ENCODE assay signal across 17 cellular contexts in the genomic region with DNA sequence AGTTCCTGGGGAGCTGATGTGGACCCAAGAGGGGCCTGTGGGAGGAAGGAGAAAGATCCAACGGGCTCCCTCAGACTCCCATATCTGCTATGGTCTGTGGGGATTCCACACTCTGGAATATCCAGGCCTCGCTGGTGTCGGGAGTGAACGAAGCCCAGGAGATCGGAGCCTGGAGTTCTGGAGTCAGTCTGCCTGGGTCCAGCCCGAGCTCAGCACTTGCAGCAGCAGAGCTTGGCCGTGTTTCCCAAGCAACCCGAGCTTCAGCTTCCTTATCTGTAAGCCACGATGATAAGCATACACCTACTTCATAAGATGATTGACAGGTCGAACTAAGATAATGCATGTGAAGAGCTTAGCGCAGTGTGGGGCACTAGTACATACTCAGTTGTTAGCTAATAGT. TPM values are rescaled to one million over a fixed set of nuclear protein-coding genes. Genes with fewer than 3 reads are reported as not detected.
DNase-seq lines count a peak whose midpoint lies in the region; ATAC-seq, FAIRE-seq and TF ChIP-seq lines count a peak whose summit lies in the region.
"Had no signal": no experiment of that assay in that cellular context is flagged by ENCODE, and none has a peak within 500 bp of the region (broad histone marks: within the 10 kb centered on the region; RNA-seq: fewer than 3 reads in every experiment).

No MANE protein-coding gene starts in this region.

- H3K27me3 ChIP-seq in Caco-2 (replicated peaks; ENCODE audit: control insufficient read depth, insufficient read depth, low read length) (no peaks in the 10 kb centered on the region), K562 (ENCODE audit: control insufficient read depth in 2 of 2, insufficient read depth in 2 of 2, low read length in 2 of 2) (peaks cover 0 to 54% of the 10 kb centered on the region in 2 experiments; a peak in 2 of 5 replicates), stomach (no peaks in the 10 kb centered on the region)
- H3K27me3 ChIP-seq: BLaER1 had no signal

- H3K27me3 Mint-ChIP-seq in Caco-2 (ENCODE audit: insufficient read depth, unreplicated experiment): no peaks in the 10 kb centered on the region
- no peaks in the 10 kb centered on the region for H3K27me3 Mint-ChIP-seq in neural crest cell (ENCODE audit: low read depth)

- no peak overlapping the region for H3K4me2 ChIP-seq in K562 (ENCODE audit: insufficient read depth, low read length)
- H3K4me2 ChIP-seq: BLaER1 had no signal

- POLR2A ChIA-PET in Caco-2 (lab: Charles Lee): interaction anchor here (1.2 kb wide), 1 partner anchor 109 kb away, joined by 6 read pairs; a partner anchor contains a TSS
- POLR2A ChIA-PET in K562 (lab: Yijun Ruan, JAX): interaction anchor here (1.0 kb wide), 1 partner anchor 11 kb away, joined by 3 read pairs; no protein-coding TSS in a partner anchor

- H3K4me3 ChIP-seq in Caco-2 (ENCODE audit: low read depth, low read length) (no peak overlapping the region), K562 (no peak overlapping the region), stomach (no peak overlapping the region)
- H3K4me3 ChIP-seq: BLaER1 had no signal

- H3K36me3 Mint-ChIP-seq in Caco-2 (ENCODE audit: insufficient read depth, unreplicated experiment) (no peaks in the 10 kb centered on the region), neural crest cell (ENCODE audit: low read depth) (no peaks in the 10 kb centered on the region)
- H3K36me3 Mint-ChIP-seq: CD8-positive, alpha-beta T cell had no signal

- H3K9ac ChIP-seq in K562 (ENCODE audit: insufficient read depth in 1 of 2, low read depth in 2 of 2, low read length in 2 of 2): peak overlapping the region in 1 of 2 experiments; percentile 43; a peak in 1 of 4 replicates
- H3K9ac ChIP-seq: BLaER1 had no signal

- 0 out of 2 replicates have a peak, but pooled peaks cover 7% of the 10 kb centered on the region for H4K20me1 ChIP-seq in K562 (replicated peaks; ENCODE audit: control insufficient read depth, insufficient read depth, low read length)
- H4K20me1 ChIP-seq: BLaER1 had no signal

- peak; percentile 68 for ATAC-seq in K562
- ATAC-seq: CD8-positive, alpha-beta T cell; HepG2 had no signal

- no peak for FAIRE-seq in K562 (lab: Jason Lieb, UNC)
- FAIRE-seq: D721Med, GM12892, H54, HepG2 had no signal

- BruUV-seq in Caco-2 (replicated peaks; lab: Mats Ljungman, UMichigan): no TSS peak
- no TSS peak for BruUV-seq in K562 (replicated peaks; lab: Mats Ljungman, UMichigan)

- CTCF ChIA-PET in Caco-2 (lab: Charles Lee) (interaction anchor here (0.7 to 1.5 kb wide), 5 partner anchors 9 to 312 kb away, joined by 3 to 12 read pairs (median 3); a partner anchor contains a TSS), K562 (lab: Yijun Ruan, JAX; ENCODE audit: low intra/inter-chr PET ratio) (no interaction called here)

- H3K9me3 ChIP-seq in Caco-2: no peaks in the 10 kb centered on the region
- no peaks in the 10 kb centered on the region for H3K9me3 ChIP-seq in K562 (replicated peaks; ENCODE audit: control insufficient read depth, insufficient read depth, low read depth, low read length)
- H3K9me3 ChIP-seq in stomach: no peaks in the 10 kb centered on the region
- H3K9me3 ChIP-seq: BLaER1 had no signal

- no peak for TF ChIP-seq POLR2A in K562 (conservative IDR thresholded peaks at IDR 0.05)
- no peak for TF ChIP-seq POLR2A in stomach (IDR thresholded peaks at IDR 0.05)

- TF ChIP-seq EP300 in K562 (IDR thresholded peaks at IDR 0.05; ENCODE audit: low read length) (no peak), stomach (IDR thresholded peaks at IDR 0.05) (no peak)

- DNase-seq in Caco-2 (peak; percentile 60 to 70), NCI-H226 (peak; percentile 92), K562 (ENCODE audit: extremely low read depth in 1 of 4, low spot score in 3 of 4) (peak; percentile 20 to 45 (median 26)), neural crest cell (ENCODE audit: low read depth, low spot score) (no peak), NCI-H1417 treated with DMSO at 0.1 percent for 48 hours (lab: John Stamatoyannopoulos, UW) (no peak), stomach (no peak), KBM-7 (no peak)
- DNase-seq: CD8-positive, alpha-beta T cell; NCI-H146; NCI-H2081; NCI-H524; NCI-H82 had no signal

- no peaks in the 10 kb centered on the region for H3K79me2 ChIP-seq in K562 (ENCODE audit: control insufficient read depth, insufficient read depth, low read length)

- WGBS in K562 (ENCODE audit: insufficient coverage, low coverage, missing lambda C conversion rate): 0% methylated on average over 8 of the region's 11 CpGs
- 27 to 58% (median 36%) methylated on average over 10 to 11 of the region's 11 CpGs for WGBS in stomach, 5 donors

- TF ChIP-seq CTCF in Caco-2 (IDR thresholded peaks at IDR 0.05; ENCODE audit: insufficient read depth in 1 of 2, low read depth in 1 of 2, low read length in 1 of 2, severe bottlenecking in 1 of 2, unreplicated experiment in 1 of 2) (no peak), K562 (IDR thresholded peaks at IDR 0.05 in 2 of 3, conservative IDR thresholded peaks at IDR 0.05 in 1 of 3; ENCODE audit: insufficient read depth in 2 of 3, low read depth in 1 of 3, low read length in 3 of 3) (no peak), neural crest cell (conservative IDR thresholded peaks at IDR 0.05) (no peak), stomach (IDR thresholded peaks at IDR 0.05) (no peak)

- H3K27ac ChIP-seq in K562 (ENCODE audit: extremely low read depth, low read depth, low read length) (no peak overlapping the region), stomach (no peak overlapping the region)
- H3K27ac ChIP-seq: BLaER1 had no signal

- H3K27ac Mint-ChIP-seq in Caco-2 (ENCODE audit: unreplicated experiment) (no peak overlapping the region), neural crest cell (ENCODE audit: unreplicated experiment) (peak overlapping the region; percentile 63)
- H3K27ac Mint-ChIP-seq: CD8-positive, alpha-beta T cell had no signal

- H2AFZ ChIP-seq in K562 (ENCODE audit: low read depth, low read length): no peak overlapping the region

- H3K4me1 ChIP-seq in Caco-2 (peaks cover 13% of the 10 kb centered on the region), K562 (replicated peaks in 1 of 2; ENCODE audit: control insufficient read depth in 2 of 2, insufficient read depth in 2 of 2, low read length in 2 of 2) (peaks cover 5% of the 10 kb centered on the region in 2 experiments; a peak in 4 of 5 replicates), stomach (peaks cover 14 to 44% (median 23%) of the 10 kb centered on the region in 4 donors)

- H3K9me3 Mint-ChIP-seq in Caco-2 (ENCODE audit: unreplicated experiment) (no peaks in the 10 kb centered on the region), neural crest cell (no peaks in the 10 kb centered on the region)
- H3K9me3 Mint-ChIP-seq: CD8-positive, alpha-beta T cell had no signal

- no peaks in the 10 kb centered on the region for H3K9me1 ChIP-seq in K562 (ENCODE audit: control insufficient read depth, insufficient read depth, low read length)

- TF ChIP-seq RAD21 in K562 (CRISPR knock-in tag; conservative IDR thresholded peaks at IDR 0.05 in 1 of 2, IDR thresholded peaks at IDR 0.05 in 1 of 2): no peak

- intact Hi-C loops in Caco-2 (cut with micrococcal nuclease; ENCODE audit: unreplicated experiment) (no loop called here), K562 (cut with micrococcal nuclease) (no loop called here), stomach (cut with DNase I; ENCODE audit: low total_unique reads) (no loop called here)

- H3K4me1 Mint-ChIP-seq in Caco-2 (ENCODE audit: low read depth, unreplicated experiment): peaks cover 8% of the 10 kb centered on the region
- H3K4me1 Mint-ChIP-seq in neural crest cell: no peaks in the 10 kb centered on the region

- H3K36me3 ChIP-seq in Caco-2 (ENCODE audit: control insufficient read depth, insufficient read depth, low read length): no peaks in the 10 kb centered on the region
- no peaks in the 10 kb centered on the region for H3K36me3 ChIP-seq in K562 (ENCODE audit: control insufficient read depth, insufficient read depth, low read length)
- H3K36me3 ChIP-seq in stomach: peaks cover 0 to 13% (median 5%) of the 10 kb centered on the region in 4 donors
- H3K36me3 ChIP-seq: BLaER1 had no signal

- in situ Hi-C loops in K562 (cut with MboI) (no loop called here), KBM-7 (cut with MboI; ENCODE audit: low pct_unique_long_range_greater_than_20kb, low sequenced_read_pairs) (loop anchor here (25.0 kb wide), 1 partner anchor 485 kb away; no protein-coding TSS in a partner anchor)

- H3K4me3 Mint-ChIP-seq in Caco-2 (ENCODE audit: unreplicated experiment) (no peak overlapping the region), neural crest cell (no peak overlapping the region)
- H3K4me3 Mint-ChIP-seq: CD8-positive, alpha-beta T cell had no signal

TF ChIP-seq in K562, 482 proteins besides CTCF, POLR2A, EP300 and RAD21 (continues in another document):
- TF ChIP-seq MEIS2 (IDR thresholded peaks at IDR 0.05; ENCODE audit: partially characterized antibody): peak; percentile 92

RNA-seq across cellular contexts. Expression of a gene that starts 10.1 kb away (rescaled TPM):
- total RNA-seq in Caco-2 (2022): 0.86 and 1.0 TPM in 2 replicates
- total RNA-seq in K562 (2011; cell fraction: chromatin; rRNA removed; ENCODE audit: low replicate concordance): 0.25 and 0.35 TPM in 2 replicates
- total RNA-seq in K562 (2011; cell fraction: nucleolus; rRNA removed): 0.66 and 0.83 TPM in 2 replicates
- 0.07 and 0.23 TPM in 2 replicates for total RNA-seq in K562 (2011; cell fraction: nucleoplasm; rRNA removed)
- total RNA-seq in K562 (2014; rRNA removed): 0.04 TPM in 1 of 2 replicates, not detected in the other
- not detected in 2 replicates for total RNA-seq in K562 (2014; rRNA removed; fragmentation: Illumina TruSeq; extraction: Trizol)
- total RNA-seq in K562 (2015; rRNA removed; fragmentation: Illumina TruSeq; extraction: Trizol): not detected in 2 replicates
- 0.18 and 0.20 TPM in 2 replicates for total RNA-seq in K562 (2021)
- polyA plus RNA-seq in K562 (2011; rRNA removed): 0.03 and 0.07 TPM in 2 replicates
- 0.07 and 0.13 TPM in 2 replicates for polyA plus RNA-seq in K562 (2011; cell fraction: cytosol; rRNA removed)
- polyA plus RNA-seq in K562 (2011; cell fraction: nucleus; rRNA removed): 0.34 and 0.46 TPM in 2 replicates
- 0.10 and 0.35 TPM in 2 replicates for polyA plus RNA-seq in K562 (2012)
- 0.01 TPM in 1 of 2 replicates, not detected in the other for polyA plus RNA-seq in K562 (2014; fragmentation: Illumina TruSeq; extraction: Trizol)
- under 1 TPM; 0.03 to 0.04 TPM for polyA plus RNA-seq in K562 (2014; fragmentation: Nextera tagmentation; extraction: Ambion mirVana)
- polyA plus RNA-seq in K562 (2014; rRNA removed): under 0.01 TPM in 1 of 2 replicates, not detected in the other
- polyA minus RNA-seq in K562 (2011; rRNA and poly(A)+ RNA removed): 0.04 and 0.06 TPM in 2 replicates
- polyA minus RNA-seq in K562 (2011; cell fraction: cytosol; rRNA and poly(A)+ RNA removed): not detected in 2 replicates
- polyA minus RNA-seq in K562 (2011; cell fraction: nucleus; rRNA and poly(A)+ RNA removed): 0.44 and 0.54 TPM in 2 replicates
- 0.93 and 1.3 TPM in 2 replicates for total RNA-seq in neural crest cell
- total RNA-seq in stomach: 10 to 100 TPM in 3 of 5 donors, 1 to 10 TPM in 2; 5.8 to 36.2 (median 10.5) TPM
- 1 to 10 TPM; 2.9 to 5.9 (median 3.4) TPM for polyA plus RNA-seq in stomach

Comparison
In these comparisons a context has a peak if more than half of its experiments do, and no peak if none do; other contexts are left out.
1. DNase-seq: peak in Caco-2 (2 of 2), NCI-H226 (single experiment) and K562 (4 of 4); none in neural crest cell (single experiment), NCI-H1417 treated with DMSO at 0.1 percent for 48 hours (single experiment), stomach (single experiment) and KBM-7 (single experiment).